In genomic region chr3:59143447-59143846, GRCh38 we compare ENCODE assay signal across 1 cellular context.
TF ChIP-seq lines count a peak whose summit lies in the region.

No MANE protein-coding gene starts in this region.

TF ChIP-seq in SK-N-SH treated with all-trans-retinoic acid at 6 μM for 48 hours, 23 proteins besides CTCF, POLR2A, EP300 and RAD21 (continued from another document):
- TF ChIP-seq PATZ1 (CRISPR knock-in tag; IDR thresholded peaks at IDR 0.05; ENCODE audit: borderline replicate concordance), result no peak
- TF ChIP-seq ESRRG (CRISPR knock-in tag; IDR thresholded peaks at IDR 0.05), result no peak
- no peak for TF ChIP-seq TSHZ2 (CRISPR knock-in tag; IDR thresholded peaks at IDR 0.05)
- TF ChIP-seq ZNF8 (CRISPR knock-in tag; IDR thresholded peaks at IDR 0.05), result no peak
- no peak for TF ChIP-seq ZNF565 (CRISPR knock-in tag; conservative IDR thresholded peaks at IDR 0.05; ENCODE audit: low read depth)
- TF ChIP-seq SNAI2 (CRISPR knock-in tag; IDR thresholded peaks at IDR 0.05), result no peak
- no peak for TF ChIP-seq GLIS3 (CRISPR knock-in tag; IDR thresholded peaks at IDR 0.05)
- TF ChIP-seq ZNF70 (CRISPR knock-in tag; IDR thresholded peaks at IDR 0.05), result no peak
- TF ChIP-seq CREB5 (CRISPR knock-in tag; IDR thresholded peaks at IDR 0.05; ENCODE audit: low read depth), result no peak
- no peak for TF ChIP-seq ARNTL (CRISPR knock-in tag; IDR thresholded peaks at IDR 0.05; ENCODE audit: borderline replicate concordance, low read depth)
